Comparison of ENCODE assay signal across 22 cellular contexts in genomic region chr10:78713659-78714058, GRCh38.
"Had no signal": no experiment of that assay in that cellular context is flagged by ENCODE, and none has a peak within 500 bp of the region (broad histone marks: within the 10 kb centered on the region; RNA-seq: fewer than 3 reads in every experiment).

No MANE protein-coding gene starts in this region.

- H3K9me3 ChIP-seq: SK-N-SH had no signal

- H3K4me2 ChIP-seq: SK-N-SH had no signal

- FAIRE-seq: HepG2, RCC 7860 had no signal

- DNase-seq: IMR-90, KBM-7, MV-4-11, NCI-H1048, NCI-H1105, NCI-H1436 treated with DMSO at 0.1 percent for 48 hours, NCI-H1694, NCI-H187 treated with DMSO at 0.1 percent for 48 hours, NCI-H2029 treated with DMSO at 0.1 percent for 48 hours, NCI-H2171, NCI-H226, NCI-H446, NCI-H510A, NCI-H524 treated with DMSO at 0.1 percent for 48 hours, NCI-H69, NCI-H774, RPMI8226, SHP77, SK-N-SH, SW 1271 had no signal

- ATAC-seq: HepG2 had no signal

- H3K9me2 ChIP-seq: SK-N-SH had no signal

- H3K9ac ChIP-seq: SK-N-SH had no signal
